In genomic region chr7:99867477-99867876, GRCh38 we compare ENCODE assay signal across 5 cellular contexts. TPM values are rescaled to one million over a fixed set of nuclear protein-coding genes. Genes with fewer than 3 reads are reported as not detected.
"Had no signal": no experiment of that assay in that cellular context is flagged by ENCODE, and none has a peak within 500 bp of the region (broad histone marks: within the 10 kb centered on the region; RNA-seq: fewer than 3 reads in every experiment).

No MANE protein-coding gene starts in this region.

RNA-seq across cellular contexts. Expression of gene OR2AE1, which starts 9.4 kb away (rescaled TPM):
- total RNA-seq: HepG2, HT-29, HT1080 had no signal
- polyA plus RNA-seq: HepG2, IgD-negative memory B cell had no signal

RNA-seq across cellular contexts. Expression of gene CYP3A43, which starts 39.7 kb away (rescaled TPM):
- total RNA-seq: HT-29, HT1080, IMR-90 had no signal
- polyA plus RNA-seq: IgD-negative memory B cell, IMR-90 had no signal
